ENCODE assay signal across 14 cellular contexts in genomic region chr10:26216949-26217395, GRCh38. TPM values are rescaled to one million over a fixed set of nuclear protein-coding genes. Genes with fewer than 3 reads are reported as not detected.
DNase-seq lines count a peak whose midpoint lies in the region; ATAC-seq and TF ChIP-seq lines count a peak whose summit lies in the region.
"Had no signal": no experiment of that assay in that cellular context is flagged by ENCODE, and none has a peak within 500 bp of the region (broad histone marks: within the 10 kb centered on the region; RNA-seq: fewer than 3 reads in every experiment).

No MANE protein-coding gene starts in this region.

- no peaks in the 10 kb centered on the region for H4K20me1 ChIP-seq in hepatocyte (ENCODE audit: insufficient read depth, poor library complexity, severe bottlenecking)

- no peaks in the 10 kb centered on the region for H3K36me3 ChIP-seq in SK-N-MC (ENCODE audit: insufficient read depth, low read length)
- H3K36me3 ChIP-seq in hepatocyte (replicated peaks; ENCODE audit: insufficient read depth, low read depth), result no peaks in the 10 kb centered on the region
- H3K36me3 ChIP-seq: left lung, pancreas had no signal

- TF ChIP-seq CTCF in hepatocyte (IDR thresholded peaks at IDR 0.05; ENCODE audit: poor library complexity), result no peak

- no peak for DNase-seq in activated CD8-positive, alpha-beta memory T cell treated with anti-CD3 and anti-CD28 coated beads, Interleukin-2, amount 10 ng/mL, durations not matched to agents 7 days and 5 days
- no peak for DNase-seq in activated CD8-positive, alpha-beta memory T cell treated with anti-CD3 and anti-CD28 coated beads for 24 hours
- no peak for DNase-seq in SK-N-MC (ENCODE audit: low read depth, low spot score)
- DNase-seq in hepatocyte (ENCODE audit: low spot score), result no peak
- DNase-seq in stimulated activated effector memory CD8-positive, alpha-beta T cell treated with anti-CD3 and anti-CD28 coated beads, Interleukin-12 subunit alpha, Interleukin-12 subunit beta, amount 100 ng/mL, for 72 hours (ENCODE audit: low spot score in 2 of 2), result no peak
- DNase-seq in ureter (ENCODE audit: low spot score), result no peak
- DNase-seq in NCI-H2081 (lab: John Stamatoyannopoulos, UW), result no peak
- DNase-seq: AML-193, KBM-7, left lung, Right ventricle myocardium superior had no signal

- 4% methylated on average over 19 of the region's 20 CpGs for WGBS in hepatocyte (ENCODE audit: low lambda C conversion rate, missing lambda C conversion rate)

- ATAC-seq in activated CD8-positive, alpha-beta memory T cell treated with anti-CD3 and anti-CD28 coated beads, Interleukin-2, amount 10 ng/mL, durations not matched to agents 7 days and 5 days, result no peak
- no peak for ATAC-seq in stimulated activated effector memory CD8-positive, alpha-beta T cell treated with anti-CD3 and anti-CD28 coated beads, Interleukin-12 subunit alpha, Interleukin-12 subunit beta, amount 100 ng/mL, for 72 hours
- no peak for ATAC-seq in activated CD4-positive, CD25-positive, alpha-beta regulatory T cell treated with anti-CD3 and anti-CD28 coated beads, Interleukin-2, amount 50 U/mL, for 24 hours
- ATAC-seq: GM12878 had no signal

- H3K9me3 ChIP-seq in SK-N-MC (ENCODE audit: low read depth, low read length) (no peaks in the 10 kb centered on the region), hepatocyte (ENCODE audit: low read depth) (no peaks in the 10 kb centered on the region)
- H3K9me3 ChIP-seq: left lung, pancreas had no signal

- H3K4me3 ChIP-seq in SK-N-MC (peak overlapping the region; percentile 65; the same call in 1 of the 2 replicates), hepatocyte (no peak overlapping the region)
- H3K4me3 ChIP-seq: GM12878, left lung had no signal

- H3K4me1 ChIP-seq in hepatocyte (ENCODE audit: insufficient read depth), result peaks cover 25% of the 10 kb centered on the region

- no peak overlapping the region for H3K27ac Mint-ChIP-seq in activated CD8-positive, alpha-beta memory T cell treated with anti-CD3 and anti-CD28 coated beads, Interleukin-2, amount 10 ng/mL, durations not matched to agents 7 days and 5 days
- H3K27ac Mint-ChIP-seq in stimulated activated effector memory CD8-positive, alpha-beta T cell treated with anti-CD3 and anti-CD28 coated beads, Interleukin-12 subunit alpha, Interleukin-12 subunit beta, amount 100 ng/mL, for 72 hours, result no peak overlapping the region

- no peak overlapping the region for H3K9ac ChIP-seq in SK-N-MC (ENCODE audit: insufficient read length)

- no peaks in the 10 kb centered on the region for H3K9me2 ChIP-seq in hepatocyte (replicated peaks; ENCODE audit: insufficient read depth)

- CTCF ChIA-PET in activated CD8-positive, alpha-beta memory T cell treated with anti-CD3 and anti-CD28 coated beads, Interleukin-2, amount 10 ng/mL, durations not matched to agents 7 days and 5 days (lab: Charles Lee), result no interaction called here

- peaks cover 100% of the 10 kb centered on the region for H3K27me3 ChIP-seq in hepatocyte

- H3K27me3 Mint-ChIP-seq in activated CD8-positive, alpha-beta memory T cell treated with anti-CD3 and anti-CD28 coated beads, Interleukin-2, amount 10 ng/mL, durations not matched to agents 7 days and 5 days, result peaks cover 96% of the 10 kb centered on the region

- peaks cover 28% of the 10 kb centered on the region for H3K4me1 Mint-ChIP-seq in activated CD8-positive, alpha-beta memory T cell treated with anti-CD3 and anti-CD28 coated beads, Interleukin-2, amount 10 ng/mL, durations not matched to agents 7 days and 5 days
- peaks cover 24% of the 10 kb centered on the region for H3K4me1 Mint-ChIP-seq in stimulated activated effector memory CD8-positive, alpha-beta T cell treated with anti-CD3 and anti-CD28 coated beads, Interleukin-12 subunit alpha, Interleukin-12 subunit beta, amount 100 ng/mL, for 72 hours

- no peaks in the 10 kb centered on the region for H3K9me3 Mint-ChIP-seq in activated CD8-positive, alpha-beta memory T cell treated with anti-CD3 and anti-CD28 coated beads, Interleukin-2, amount 10 ng/mL, durations not matched to agents 7 days and 5 days (ENCODE audit: low read depth)
- no peaks in the 10 kb centered on the region for H3K9me3 Mint-ChIP-seq in stimulated activated effector memory CD8-positive, alpha-beta T cell treated with anti-CD3 and anti-CD28 coated beads, Interleukin-12 subunit alpha, Interleukin-12 subunit beta, amount 100 ng/mL, for 72 hours

- peaks cover 4% of the 10 kb centered on the region for H3K36me3 Mint-ChIP-seq in activated CD8-positive, alpha-beta memory T cell treated with anti-CD3 and anti-CD28 coated beads, Interleukin-2, amount 10 ng/mL, durations not matched to agents 7 days and 5 days
- H3K36me3 Mint-ChIP-seq in stimulated activated effector memory CD8-positive, alpha-beta T cell treated with anti-CD3 and anti-CD28 coated beads, Interleukin-12 subunit alpha, Interleukin-12 subunit beta, amount 100 ng/mL, for 72 hours, result no peaks in the 10 kb centered on the region

- no peak overlapping the region for H2AFZ ChIP-seq in hepatocyte

- peak overlapping the region; percentile 11 for H3K4me3 Mint-ChIP-seq in activated CD8-positive, alpha-beta memory T cell treated with anti-CD3 and anti-CD28 coated beads, Interleukin-2, amount 10 ng/mL, durations not matched to agents 7 days and 5 days
- H3K4me3 Mint-ChIP-seq in stimulated activated effector memory CD8-positive, alpha-beta T cell treated with anti-CD3 and anti-CD28 coated beads, Interleukin-12 subunit alpha, Interleukin-12 subunit beta, amount 100 ng/mL, for 72 hours, result peak overlapping the region; percentile 59

- H3K79me2 ChIP-seq in hepatocyte, result no peaks in the 10 kb centered on the region

- H3K27ac ChIP-seq in SK-N-MC (no peak overlapping the region), hepatocyte (no peak overlapping the region)
- H3K27ac ChIP-seq: left lung had no signal

- H3K4me2 ChIP-seq in hepatocyte, result peak overlapping the region; percentile 85

RNA-seq across cellular contexts. Expression of gene GAD2, which starts 0.4 kb away (rescaled TPM):
- total RNA-seq in activated CD8-positive, alpha-beta memory T cell treated with anti-CD3 and anti-CD28 coated beads, Interleukin-2, amount 10 ng/mL, durations not matched to agents 7 days and 5 days, result not detected
- total RNA-seq in hepatocyte (0.53 and 1.3 TPM in 2 replicates), ureter (not detected)
- polyA plus RNA-seq in hepatocyte, result 0.33 TPM in 1 of 2 replicates, not detected in the other
- total RNA-seq: GM12878, left lung, Right ventricle myocardium superior had no signal
- polyA plus RNA-seq: GM12878 had no signal
